In the genomic region with DNA sequence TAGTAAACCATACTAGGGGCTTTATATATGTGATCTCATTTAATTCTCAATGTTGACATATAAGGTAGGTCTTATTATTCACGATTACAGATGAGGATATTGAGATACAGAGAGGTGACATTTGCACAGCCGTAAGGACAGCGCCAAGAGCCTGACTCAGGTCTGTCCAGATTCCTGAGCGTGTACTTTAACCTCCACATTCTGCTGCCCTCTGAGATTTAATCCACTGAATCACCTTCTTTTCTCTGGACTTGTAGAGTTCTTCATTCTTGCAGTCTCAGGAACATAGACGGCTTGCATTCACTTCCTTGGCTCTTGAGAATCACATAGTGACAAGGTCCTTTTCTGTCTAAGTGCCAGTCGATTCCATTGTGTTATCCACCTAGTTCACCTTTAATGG, we compare ENCODE assay signal across 18 cellular contexts.
DNase-seq lines count a peak whose midpoint lies in the region; ATAC-seq and TF ChIP-seq lines count a peak whose summit lies in the region.
"Had no signal": no experiment of that assay in that cellular context is flagged by ENCODE, and none has a peak within 500 bp of the region (broad histone marks: within the 10 kb centered on the region; RNA-seq: fewer than 3 reads in every experiment).

No MANE protein-coding gene starts in this region.

- H3K79me2 ChIP-seq in GM23338 (replicated peaks; ENCODE audit: insufficient read depth) (no peaks in the 10 kb centered on the region), smooth muscle cell (ENCODE audit: low read depth) (no peaks in the 10 kb centered on the region)

- H3K36me3 Mint-ChIP-seq in GM23338 (ENCODE audit: low read depth): no peaks in the 10 kb centered on the region
- H3K36me3 Mint-ChIP-seq in activated CD4-positive, alpha-beta memory T cell treated with anti-CD3 and anti-CD28 coated beads, Interleukin-2, amount 10 ng/mL, durations not matched to agents 7 days and 5 days (ENCODE audit: low read depth): no peaks in the 10 kb centered on the region

- H3K27ac ChIP-seq in GM23338 (ENCODE audit: low read depth) (no peak overlapping the region), smooth muscle cell (ENCODE audit: low read depth) (peak overlapping the region; percentile 75)
- H3K27ac ChIP-seq: brain microvascular endothelial cell, gastroesophageal sphincter had no signal

- H2AFZ ChIP-seq in GM23338: no peak overlapping the region
- no peak overlapping the region for H2AFZ ChIP-seq in smooth muscle cell (ENCODE audit: low read depth)

- peaks cover 35% of the 10 kb centered on the region for H3K4me1 Mint-ChIP-seq in GM23338
- peaks cover 27% of the 10 kb centered on the region for H3K4me1 Mint-ChIP-seq in activated CD4-positive, alpha-beta memory T cell treated with anti-CD3 and anti-CD28 coated beads, Interleukin-2, amount 10 ng/mL, durations not matched to agents 7 days and 5 days

- 0 out of 2 replicates have a peak overlapping the region, but pooled peaks have one; percentile 19 for H3K4me2 ChIP-seq in GM23338
- H3K4me2 ChIP-seq in smooth muscle cell: peak overlapping the region; percentile 53

- H3K4me1 ChIP-seq in GM23338 (ENCODE audit: insufficient read depth) (peaks cover 17% of the 10 kb centered on the region), smooth muscle cell (ENCODE audit: low read depth) (peaks cover 37% of the 10 kb centered on the region)

- 75% methylated on average over 6 of the region's 6 CpGs for WGBS in smooth muscle cell (ENCODE audit: low lambda C conversion rate)

- H3K9me3 Mint-ChIP-seq in GM23338: no peaks in the 10 kb centered on the region
- no peaks in the 10 kb centered on the region for H3K9me3 Mint-ChIP-seq in activated CD4-positive, alpha-beta memory T cell treated with anti-CD3 and anti-CD28 coated beads, Interleukin-2, amount 10 ng/mL, durations not matched to agents 7 days and 5 days

- TF ChIP-seq CTCF in GM23338 (conservative IDR thresholded peaks at IDR 0.05; ENCODE audit: low read depth in 2 of 2) (no peak), smooth muscle cell (IDR thresholded peaks at IDR 0.05; ENCODE audit: borderline replicate concordance, insufficient read depth, poor library complexity, severe bottlenecking) (no peak)

- ATAC-seq in GM23338 (no peak), HG03025 (IDR thresholded peaks at IDR 0.05; ENCODE audit: low FRiP score, unreplicated experiment) (no peak)
- ATAC-seq: gastroesophageal sphincter, K562 had no signal

- CTCF ChIA-PET in activated CD4-positive, alpha-beta memory T cell treated with anti-CD3 and anti-CD28 coated beads, Interleukin-2, amount 10 ng/mL, durations not matched to agents 7 days and 5 days (lab: Charles Lee): interaction anchor here (2.4 to 2.7 kb wide), 2 partner anchors 9 to 315 kb away, joined by 10 to 11 read pairs; no protein-coding TSS in a partner anchor

- H3K36me3 ChIP-seq in GM23338 (ENCODE audit: insufficient read depth): no peaks in the 10 kb centered on the region
- no peaks in the 10 kb centered on the region for H3K36me3 ChIP-seq in smooth muscle cell (ENCODE audit: low read depth)
- H3K36me3 ChIP-seq: brain microvascular endothelial cell, gastroesophageal sphincter had no signal

- H4K20me1 ChIP-seq in GM23338 (replicated peaks; ENCODE audit: insufficient read depth): no peaks in the 10 kb centered on the region
- no peaks in the 10 kb centered on the region for H4K20me1 ChIP-seq in smooth muscle cell (ENCODE audit: low read depth)

- H3K9me3 ChIP-seq in smooth muscle cell (replicated peaks; ENCODE audit: low read depth): no peaks in the 10 kb centered on the region
- H3K9me3 ChIP-seq: gastroesophageal sphincter had no signal

- H3K9me2 ChIP-seq in GM23338 (ENCODE audit: insufficient read depth): no peaks in the 10 kb centered on the region; the same call in 1 of the 2 replicates

- H3K27ac Mint-ChIP-seq in GM23338: no peak overlapping the region
- H3K27ac Mint-ChIP-seq in activated CD4-positive, alpha-beta memory T cell treated with anti-CD3 and anti-CD28 coated beads, Interleukin-2, amount 10 ng/mL, durations not matched to agents 7 days and 5 days: no peak overlapping the region

- H3K9ac ChIP-seq in smooth muscle cell (ENCODE audit: low read depth): peak overlapping the region; percentile 1

- no peak overlapping the region for H3K4me3 ChIP-seq in GM23338
- no peak overlapping the region for H3K4me3 ChIP-seq in smooth muscle cell
- H3K4me3 ChIP-seq: gastroesophageal sphincter, K562, lung had no signal

- no peaks in the 10 kb centered on the region for H3K27me3 Mint-ChIP-seq in GM23338 (ENCODE audit: insufficient read depth, low read depth, poor library complexity)
- no peaks in the 10 kb centered on the region for H3K27me3 Mint-ChIP-seq in activated CD4-positive, alpha-beta memory T cell treated with anti-CD3 and anti-CD28 coated beads, Interleukin-2, amount 10 ng/mL, durations not matched to agents 7 days and 5 days

- DNase-seq in GM23338 (ENCODE audit: low spot score): no peak
- peak; percentile 39 for DNase-seq in amniotic epithelial cell (ENCODE audit: low read depth)
- peak; percentile 80 for DNase-seq in kidney tubule cell (ENCODE audit: low spot score)
- no peak for DNase-seq in smooth muscle cell (lab: John Stamatoyannopoulos, UW; ENCODE audit: unreplicated experiment)
- DNase-seq in HCEC 1CT: no peak
- DNase-seq in activated CD4-positive, alpha-beta memory T cell treated with anti-CD3 and anti-CD28 coated beads, Interleukin-2, amount 10 ng/mL, durations not matched to agents 7 days and 5 days: no peak
- DNase-seq: activated CD4-positive, CD25-positive, alpha-beta regulatory T cell; activated gamma-delta T cell treated with Interleukin-2 at 50 U/mL for 16 hours; brain microvascular endothelial cell; C1 segment of cervical spinal cord; effector CD8-positive, alpha-beta T cell; NCI-H1436 treated with DMSO at 0.1 percent for 48 hours; NCI-H2107; Right ventricle myocardium superior had no signal

- no peaks in the 10 kb centered on the region for H3F3A ChIP-seq in GM23338 (replicated peaks; ENCODE audit: low read depth)
- H3F3A ChIP-seq in smooth muscle cell (ENCODE audit: low read depth): peaks cover 10% of the 10 kb centered on the region

- no peak overlapping the region for H3K4me3 Mint-ChIP-seq in GM23338
- H3K4me3 Mint-ChIP-seq in activated CD4-positive, alpha-beta memory T cell treated with anti-CD3 and anti-CD28 coated beads, Interleukin-2, amount 10 ng/mL, durations not matched to agents 7 days and 5 days: no peak overlapping the region

- POLR2A ChIA-PET in activated CD4-positive, alpha-beta memory T cell treated with anti-CD3 and anti-CD28 coated beads, Interleukin-2, amount 10 ng/mL, durations not matched to agents 7 days and 5 days (lab: Charles Lee): interaction anchor here (1.4 kb wide), 1 partner anchor 516 kb away, joined by 3 read pairs; a partner anchor contains a TSS

- H3K27me3 ChIP-seq in GM23338 (ENCODE audit: insufficient read depth) (no peaks in the 10 kb centered on the region), smooth muscle cell (ENCODE audit: low read depth) (no peaks in the 10 kb centered on the region)
- H3K27me3 ChIP-seq: brain microvascular endothelial cell, gastroesophageal sphincter had no signal

TF ChIP-seq in GM23338, 12 proteins besides CTCF, POLR2A, EP300 and RAD21 (continues in another document):
- TF ChIP-seq NANOG (IDR thresholded peaks at IDR 0.05; ENCODE audit: borderline replicate concordance) (no peak), ZNF331 (CRISPR knock-in tag; IDR thresholded peaks at IDR 0.05; ENCODE audit: low read depth) (no peak), CREB1 (CRISPR knock-in tag; IDR thresholded peaks at IDR 0.05; ENCODE audit: low read depth) (no peak), EZH2 (IDR thresholded peaks at IDR 0.05; ENCODE audit: low read depth, unreplicated experiment) (no peak), POLR2AphosphoS5 (IDR thresholded peaks at IDR 0.05; ENCODE audit: low read depth) (no peak), EZH2phosphoT487 (IDR thresholded peaks at IDR 0.05; ENCODE audit: unreplicated experiment) (no peak), STAT1 (IDR thresholded peaks at IDR 0.05; ENCODE audit: unreplicated experiment) (no peak)
- TF ChIP-seq, protein P1, sequence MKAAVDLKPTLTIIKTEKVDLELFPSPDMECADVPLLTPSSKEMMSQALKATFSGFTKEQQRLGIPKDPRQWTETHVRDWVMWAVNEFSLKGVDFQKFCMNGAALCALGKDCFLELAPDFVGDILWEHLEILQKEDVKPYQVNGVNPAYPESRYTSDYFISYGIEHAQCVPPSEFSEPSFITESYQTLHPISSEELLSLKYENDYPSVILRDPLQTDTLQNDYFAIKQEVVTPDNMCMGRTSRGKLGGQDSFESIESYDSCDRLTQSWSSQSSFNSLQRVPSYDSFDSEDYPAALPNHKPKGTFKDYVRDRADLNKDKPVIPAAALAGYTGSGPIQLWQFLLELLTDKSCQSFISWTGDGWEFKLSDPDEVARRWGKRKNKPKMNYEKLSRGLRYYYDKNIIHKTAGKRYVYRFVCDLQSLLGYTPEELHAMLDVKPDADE (IDR thresholded peaks at IDR 0.05): no peak
- TF ChIP-seq, protein P2, sequence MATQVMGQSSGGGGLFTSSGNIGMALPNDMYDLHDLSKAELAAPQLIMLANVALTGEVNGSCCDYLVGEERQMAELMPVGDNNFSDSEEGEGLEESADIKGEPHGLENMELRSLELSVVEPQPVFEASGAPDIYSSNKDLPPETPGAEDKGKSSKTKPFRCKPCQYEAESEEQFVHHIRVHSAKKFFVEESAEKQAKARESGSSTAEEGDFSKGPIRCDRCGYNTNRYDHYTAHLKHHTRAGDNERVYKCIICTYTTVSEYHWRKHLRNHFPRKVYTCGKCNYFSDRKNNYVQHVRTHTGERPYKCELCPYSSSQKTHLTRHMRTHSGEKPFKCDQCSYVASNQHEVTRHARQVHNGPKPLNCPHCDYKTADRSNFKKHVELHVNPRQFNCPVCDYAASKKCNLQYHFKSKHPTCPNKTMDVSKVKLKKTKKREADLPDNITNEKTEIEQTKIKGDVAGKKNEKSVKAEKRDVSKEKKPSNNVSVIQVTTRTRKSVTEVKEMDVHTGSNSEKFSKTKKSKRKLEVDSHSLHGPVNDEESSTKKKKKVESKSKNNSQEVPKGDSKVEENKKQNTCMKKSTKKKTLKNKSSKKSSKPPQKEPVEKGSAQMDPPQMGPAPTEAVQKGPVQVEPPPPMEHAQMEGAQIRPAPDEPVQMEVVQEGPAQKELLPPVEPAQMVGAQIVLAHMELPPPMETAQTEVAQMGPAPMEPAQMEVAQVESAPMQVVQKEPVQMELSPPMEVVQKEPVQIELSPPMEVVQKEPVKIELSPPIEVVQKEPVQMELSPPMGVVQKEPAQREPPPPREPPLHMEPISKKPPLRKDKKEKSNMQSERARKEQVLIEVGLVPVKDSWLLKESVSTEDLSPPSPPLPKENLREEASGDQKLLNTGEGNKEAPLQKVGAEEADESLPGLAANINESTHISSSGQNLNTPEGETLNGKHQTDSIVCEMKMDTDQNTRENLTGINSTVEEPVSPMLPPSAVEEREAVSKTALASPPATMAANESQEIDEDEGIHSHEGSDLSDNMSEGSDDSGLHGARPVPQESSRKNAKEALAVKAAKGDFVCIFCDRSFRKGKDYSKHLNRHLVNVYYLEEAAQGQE (IDR thresholded peaks at IDR 0.05; ENCODE audit: unreplicated experiment): no peak

Comparison
In these comparisons a context has a peak if more than half of its experiments do, and no peak if none do; other contexts are left out.
1. DNase-seq: peak in amniotic epithelial cell (single experiment) and kidney tubule cell (single experiment); none in GM23338 (single experiment), smooth muscle cell (single experiment), HCEC 1CT (single experiment) and activated CD4-positive, alpha-beta memory T cell treated with anti-CD3 and anti-CD28 coated beads, Interleukin-2, amount 10 ng/mL, durations not matched to agents 7 days and 5 days (single experiment).